Comparison of ENCODE assay signal across 10 cellular contexts in genomic region chr15:75695206-75695605, GRCh38. TPM values are rescaled to one million over a fixed set of nuclear protein-coding genes. Genes with fewer than 3 reads are reported as not detected.
DNase-seq lines count a peak whose midpoint lies in the region; ATAC-seq and TF ChIP-seq lines count a peak whose summit lies in the region.
"Had no signal": no experiment of that assay in that cellular context is flagged by ENCODE, and none has a peak within 500 bp of the region (broad histone marks: within the 10 kb centered on the region; RNA-seq: fewer than 3 reads in every experiment).

No MANE protein-coding gene starts in this region.

- H3K27me3 Mint-ChIP-seq in naive B cell: peaks cover 0 to 7% (median 0%) of the 10 kb centered on the region in 3 donors

- peaks cover 53 to 77% (median 77%) of the 10 kb centered on the region in 3 donors for H3K4me1 Mint-ChIP-seq in naive B cell

- H3K4me3 Mint-ChIP-seq in naive B cell: peak overlapping the region; percentile 63 to 91 (median 82)
- H3K4me3 Mint-ChIP-seq: CD4-positive, alpha-beta T cell had no signal

- H3K9me3 ChIP-seq in AG04450 (ENCODE audit: control insufficient read depth, insufficient read depth, low read length): no peaks in the 10 kb centered on the region

- peak overlapping the region; percentile 97 for H3K27ac ChIP-seq in AG04450 (ENCODE audit: low read depth, low read length)
- peak overlapping the region; percentile 31 for H3K27ac ChIP-seq in angular gyrus (ENCODE audit: low read depth, low read length)

- peak; percentile 29 for TF ChIP-seq POLR2A in GM18951 (IDR thresholded peaks at IDR 0.05; ENCODE audit: extremely low read depth, insufficient read depth, insufficient read length)

- CTCF ChIA-PET in AG04450 (lab: Charles Lee): interaction anchor here (0.6 to 1.4 kb wide), 2 partner anchors 9 to 226 kb away, joined by 3 to 4 read pairs; no protein-coding TSS in a partner anchor

- no peak for TF ChIP-seq CTCF in AG04450 (IDR thresholded peaks at IDR 0.05; ENCODE audit: low read depth, low read length)

- H3K4me3 ChIP-seq in AG04450 (ENCODE audit: low read depth, low read length): no peak overlapping the region

- ATAC-seq in naive B cell (ENCODE audit: low read depth in 2 of 2): peak; percentile 19 to 20

- no peaks in the 10 kb centered on the region for H3K27me3 ChIP-seq in AG04450 (ENCODE audit: control insufficient read depth, insufficient read depth, low read length)

- no peaks in the 10 kb centered on the region for H3K36me3 Mint-ChIP-seq in naive B cell

- no peak for DNase-seq in AG04450 (ENCODE audit: low read depth, low spot score)
- DNase-seq in naive B cell: peak; percentile 63
- no peak for DNase-seq in activated CD4-positive, CD25-positive, alpha-beta regulatory T cell treated with anti-CD3 and anti-CD28 coated beads, Interleukin-2, amount 50 U/mL, for 72 hours
- DNase-seq in amniotic stem cell (lab: John Stamatoyannopoulos, UW): no peak
- DNase-seq in activated naive CD4-positive, alpha-beta T cell treated with Interleukin-2 at 50 U/mL for 16 hours: no peak
- no peak for DNase-seq in T-helper 9 cell
- DNase-seq: CD4-positive, alpha-beta T cell; cortex of kidney had no signal

- in situ Hi-C loops in GM18951 (cut with MboI; ENCODE audit: low sequenced_read_pairs, unreplicated experiment): no loop called here

- H3K27ac Mint-ChIP-seq in naive B cell: peak overlapping the region; percentile 71 to 99 (median 92)
- H3K27ac Mint-ChIP-seq: CD4-positive, alpha-beta T cell had no signal

- no peaks in the 10 kb centered on the region for H3K9me3 Mint-ChIP-seq in naive B cell
- H3K9me3 Mint-ChIP-seq: CD4-positive, alpha-beta T cell had no signal

- POLR2A ChIA-PET in AG04450 (lab: Yijun Ruan, JAX): interaction anchor here (1.0 kb wide), 1 partner anchor 23 kb away, joined by 3 read pairs; no protein-coding TSS in a partner anchor

RNA-seq across cellular contexts. Expression of gene CSPG4, which starts 17.4 kb away (rescaled TPM):
- polyA plus RNA-seq in AG04450 (2011; rRNA removed) (5.8 and 8.4 TPM in 2 replicates), naive B cell (ENCODE audit: low read depth in 6 of 6) (under 1 TPM in 2 of 6 donors, not detected in 4; 0.03 to 0.07 TPM)
- 11.9 and 14.1 TPM in 2 replicates for polyA minus RNA-seq in AG04450 (2011; rRNA and poly(A)+ RNA removed)

RNA-seq across cellular contexts. Expression of gene SNX33, which starts 47.5 kb away (rescaled TPM):
- polyA plus RNA-seq in AG04450 (2011; rRNA removed) (14.2 and 17.4 TPM in 2 replicates), naive B cell (ENCODE audit: low read depth in 6 of 6) (under 1 TPM in 1 of 6 donors, not detected in 5; 0.13 TPM)
- 26.2 and 34.8 TPM in 2 replicates for polyA minus RNA-seq in AG04450 (2011; rRNA and poly(A)+ RNA removed)

RNA-seq across cellular contexts. Expression of gene IMP3, which starts 55.2 kb away (rescaled TPM):
- 38.9 and 42.3 TPM in 2 replicates for polyA plus RNA-seq in AG04450 (2011; rRNA removed)
- 13.3 and 16.3 TPM in 2 replicates for polyA minus RNA-seq in AG04450 (2011; rRNA and poly(A)+ RNA removed)
- polyA plus RNA-seq in naive B cell (ENCODE audit: low read depth in 6 of 6): 100 to 1,000 TPM; 173 to 270 (median 228) TPM

Comparison
In these comparisons a context has a peak if more than half of its experiments do, and no peak if none do; other contexts are left out.
1. RNA of gene SNX33, which starts 47.5 kb away (polyA plus RNA-seq): 14.2 to 17.4 TPM in AG04450; 0.13 TPM in naive B cell; every median in the first group is over 10 times any median in the second.